ENCODE assay signal across 9 cellular contexts in the genomic region with DNA sequence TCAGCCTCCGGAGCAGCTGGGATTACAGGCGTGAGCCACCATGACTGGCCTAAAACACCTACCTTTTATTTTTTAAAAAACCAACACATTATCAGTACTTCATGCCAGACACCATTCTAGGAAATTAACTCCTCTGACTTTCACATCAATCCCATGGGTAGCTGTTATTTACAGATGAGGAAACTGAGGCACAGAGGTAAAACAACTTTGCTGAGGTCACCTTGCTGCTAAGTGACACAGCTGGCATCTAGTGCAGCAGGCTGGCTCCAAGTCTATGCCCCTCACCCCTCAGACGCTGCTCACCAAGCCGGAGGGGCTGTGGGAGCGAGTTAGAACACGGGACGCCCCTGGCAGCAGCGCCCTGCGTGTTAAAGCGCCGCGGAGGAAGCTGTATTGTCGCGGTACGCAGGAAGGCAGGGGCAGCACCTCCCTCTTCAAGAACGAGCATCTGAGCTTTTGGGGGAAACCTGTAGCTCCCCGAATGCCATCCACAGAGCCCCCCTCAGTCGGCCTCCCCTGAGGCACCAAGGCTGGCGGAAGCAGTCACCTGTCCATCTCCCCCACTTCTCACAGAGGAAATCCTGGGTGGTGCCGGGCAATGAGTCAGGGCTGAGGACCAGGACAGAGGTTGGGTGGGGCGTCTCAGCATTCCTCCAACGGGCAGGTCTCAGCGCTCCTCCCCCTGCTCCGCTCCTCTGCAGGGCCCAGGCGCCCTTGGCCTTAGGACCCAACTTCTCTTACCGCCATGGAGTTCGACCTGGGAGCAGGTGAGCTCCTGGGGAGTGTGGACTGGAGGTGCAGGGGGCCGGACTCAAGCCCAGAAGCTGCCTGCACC. TPM values are rescaled to one million over a fixed set of nuclear protein-coding genes. Genes with fewer than 3 reads are reported as not detected.
DNase-seq lines count a peak whose midpoint lies in the region; ATAC-seq and TF ChIP-seq lines count a peak whose summit lies in the region.
"Had no signal": no experiment of that assay in that cellular context is flagged by ENCODE, and none has a peak within 500 bp of the region (broad histone marks: within the 10 kb centered on the region; RNA-seq: fewer than 3 reads in every experiment).

A gene (plus strand): TSS at position 735 of the 835 bp plus-strand sequence. CDS start 11 bp downstream, at position 746.

- no peak within 1 kb of the TSS for H3K4me3 ChIP-seq in GM23248
- H3K4me3 ChIP-seq in trophoblast cell (ENCODE audit: low read depth, low read length) = no peak within 1 kb of the TSS
- no peak within 1 kb of the TSS for H3K4me3 ChIP-seq in dorsolateral prefrontal cortex

- peak within 1 kb of the TSS; percentile 40 for H4K91ac ChIP-seq in trophoblast cell (ENCODE audit: low read depth, low read length)

- ATAC-seq in left ventricle myocardium superior (peak; percentile 61), HG03045 (IDR thresholded peaks at IDR 0.05; ENCODE audit: unreplicated experiment) (no peak)
- ATAC-seq: CD8-positive, alpha-beta T cell had no signal

- no peaks in the 10 kb centered on the region for H3K79me2 ChIP-seq in GM23248 (ENCODE audit: insufficient read depth)
- no peaks in the 10 kb centered on the region for H3K79me2 ChIP-seq in trophoblast cell (ENCODE audit: control insufficient read depth, insufficient read depth, low read length, poor library complexity)

- H3K23ac ChIP-seq in trophoblast cell (ENCODE audit: low read length) = no peak within 1 kb of the TSS

- peak within 1 kb of the TSS; percentile 29 for H3K18ac ChIP-seq in trophoblast cell (ENCODE audit: low read length)

- H3K14ac ChIP-seq in trophoblast cell (ENCODE audit: low read length) = no peak within 1 kb of the TSS

- H3F3A ChIP-seq in GM23248 (ENCODE audit: insufficient read depth) = peaks cover 21% of the 10 kb centered on the region

- peak within 1 kb of the TSS; percentile 53 for H2BK12ac ChIP-seq in trophoblast cell (ENCODE audit: low read length)

- H2BK120ac ChIP-seq in trophoblast cell (ENCODE audit: insufficient read depth, low read length, poor library complexity) = no peak within 1 kb of the TSS

- H4K20me1 ChIP-seq in GM23248 (ENCODE audit: insufficient read depth) = no peaks in the 10 kb centered on the region

- H2AK5ac ChIP-seq in trophoblast cell (ENCODE audit: low read length) = peak within 1 kb of the TSS; percentile 1

- H3K4me2 ChIP-seq in GM23248 (ENCODE audit: unreplicated experiment) (no peak within 1 kb of the TSS), trophoblast cell (ENCODE audit: low read length) (peak within 1 kb of the TSS; percentile 9)

- H3K9me3 ChIP-seq in GM23248 (ENCODE audit: low read depth) (no peaks in the 10 kb centered on the region), trophoblast cell (ENCODE audit: insufficient read depth, low read depth, low read length) (no peaks in the 10 kb centered on the region)

- peaks cover 5% of the 10 kb centered on the region for H3K79me1 ChIP-seq in trophoblast cell (ENCODE audit: low read length)

- intact Hi-C loops in left ventricle myocardium superior (cut with micrococcal nuclease) = no loop called here
- intact Hi-C loops in dorsolateral prefrontal cortex (cut with DNase I) = no loop called here

- H3K27ac ChIP-seq in GM23248 = no peak within 1 kb of the TSS
- H3K27ac ChIP-seq in trophoblast cell (ENCODE audit: low read depth, low read length) = no peak within 1 kb of the TSS
- peak within 1 kb of the TSS in 1 of 59 donors; percentile 57 for H3K27ac ChIP-seq in dorsolateral prefrontal cortex

- no peak within 1 kb of the TSS for H4K8ac ChIP-seq in trophoblast cell (ENCODE audit: low read depth, low read length)

- H2AFZ ChIP-seq in GM23248 (no peak within 1 kb of the TSS), trophoblast cell (ENCODE audit: insufficient read depth, low read length, poor library complexity) (no peak within 1 kb of the TSS)

- H3K4ac ChIP-seq in trophoblast cell (ENCODE audit: low read depth, low read length) = no peak within 1 kb of the TSS

- H3K27me3 ChIP-seq in GM23248 (replicated peaks; ENCODE audit: insufficient read depth) (no peaks in the 10 kb centered on the region), trophoblast cell (ENCODE audit: insufficient read depth, low read length) (no peaks in the 10 kb centered on the region), dorsolateral prefrontal cortex (no peaks in the 10 kb centered on the region)

- no peaks in the 10 kb centered on the region; the same call in 1 of the 2 replicates for H3K36me3 ChIP-seq in GM23248 (ENCODE audit: low read depth)
- peaks cover 17 to 20% of the 10 kb centered on the region in 2 experiments for H3K36me3 ChIP-seq in trophoblast cell (ENCODE audit: control insufficient read depth in 1 of 2, insufficient read depth in 2 of 2, low read length in 2 of 2)

- TF ChIP-seq CTCF in dorsolateral prefrontal cortex (IDR thresholded peaks at IDR 0.05 in 54 of 56, conservative IDR thresholded peaks at IDR 0.05 in 2 of 56; ENCODE audit: low read depth in 1 of 56, partially characterized antibody in 56 of 56) = no peak

- H3K9me2 ChIP-seq in GM23248 (ENCODE audit: insufficient read depth) = no peaks in the 10 kb centered on the region

- in situ Hi-C loops in GM23248 (cut with MboI) = no loop called here

- no peak within 1 kb of the TSS for H4K12ac ChIP-seq in trophoblast cell (ENCODE audit: low read depth, low read length)

- DNase-seq in GM23248 = peak; percentile 22
- DNase-seq in UCSD-AML1 (lab: John Stamatoyannopoulos, UW; ENCODE audit: unreplicated experiment) = peak; percentile 51
- DNase-seq in left ventricle myocardium superior = no peak
- peak; percentile 55 to 71 for DNase-seq in trophoblast cell
- DNase-seq in occipital lobe (lab: John Stamatoyannopoulos, UW) = no peak
- no peak for DNase-seq in dorsolateral prefrontal cortex
- no peak for DNase-seq in stimulated activated CD4-positive, alpha-beta T cell treated with anti-CD3 and anti-CD28 coated beads, Interleukin-15, amount 100 ng/mL, for 24 hours
- DNase-seq: CD8-positive, alpha-beta T cell had no signal

- H2BK5ac ChIP-seq in trophoblast cell (ENCODE audit: low read depth, low read length, poor library complexity) = no peak within 1 kb of the TSS

- H3K4me1 ChIP-seq in GM23248 (ENCODE audit: insufficient read depth) (peaks cover 11% of the 10 kb centered on the region), trophoblast cell (ENCODE audit: control insufficient read depth in 1 of 2, insufficient read depth in 2 of 2, low read length in 2 of 2) (peaks cover 21 to 31% of the 10 kb centered on the region in 2 experiments)

- WGBS in GM23248 (ENCODE audit: low coverage in 1 of 2, low lambda C conversion rate in 2 of 2, missing lambda C conversion rate in 2 of 2), 2 experiments = 72% methylated on average over 27 to 28 of the region's 28 CpGs
- no CpG with 5 or more reads among the region's 28 CpGs for WGBS in trophoblast cell (ENCODE audit: extremely low coverage, insufficient coverage, insufficient read length)

- H3K9ac ChIP-seq in GM23248 (no peak within 1 kb of the TSS), trophoblast cell (ENCODE audit: low read length) (no peak within 1 kb of the TSS)

RNA-seq across cellular contexts. Expression of the gene that starts here (rescaled TPM):
- not detected in 2 replicates for total RNA-seq in GM23248 (2014; rRNA removed; shearing (Covaris generic))
- polyA plus RNA-seq in GM23248 (2016; fragmentation: Nextera tagmentation; extraction: Ambion mirVana) = not detected in 2 replicates
- total RNA-seq in left ventricle myocardium superior = 1.5 TPM
- polyA plus RNA-seq in trophoblast cell (2013) = 3.7 and 4.0 TPM in 2 replicates
- total RNA-seq in occipital lobe = not detected
- total RNA-seq in dorsolateral prefrontal cortex = 1 to 10 TPM in 38 of 120 experiments, under 1 TPM in 1, not detected in 81; 1.00 to 5.1 (median 2.0) TPM
- total RNA-seq: CD8-positive, alpha-beta T cell had no signal

Comparison
In these comparisons a context has a peak if more than half of its experiments do, and no peak if none do; other contexts are left out.
1. Peak in DNase-seq in GM23248; RNA of the gene not detected or under 1 TPM.
2. DNase-seq: peak in UCSD-AML1 (single experiment) and trophoblast cell (2 of 2); none in left ventricle myocardium superior (single experiment), occipital lobe (single experiment), dorsolateral prefrontal cortex (0 of 10) and stimulated activated CD4-positive, alpha-beta T cell treated with anti-CD3 and anti-CD28 coated beads, Interleukin-15, amount 100 ng/mL, for 24 hours (single experiment).